8 cellular contexts compared by ENCODE assay signal in the genomic region with DNA sequence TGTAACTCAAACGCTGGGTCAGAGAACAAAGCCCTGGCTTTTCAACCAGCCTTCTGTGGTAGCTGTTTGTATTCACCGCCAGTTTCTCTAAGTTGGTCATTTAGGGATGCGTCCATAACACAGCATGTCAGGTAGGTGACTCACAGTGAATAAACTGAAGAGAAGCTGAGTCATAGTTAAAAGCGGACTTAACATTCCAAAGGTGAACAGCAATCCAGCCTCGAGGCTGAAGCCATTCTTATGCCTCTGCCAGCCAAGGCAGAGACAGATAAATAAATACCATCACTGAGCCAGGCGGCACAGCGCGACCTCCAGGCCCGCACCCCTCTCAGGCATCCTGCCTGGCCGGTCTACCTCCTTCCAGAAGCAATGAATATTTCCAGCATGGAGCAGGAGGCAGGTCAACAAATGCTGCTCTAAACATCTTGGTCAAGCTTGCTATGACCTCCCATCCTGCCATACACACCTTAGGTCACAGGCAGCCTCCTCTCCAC. TPM values are rescaled to one million over a fixed set of nuclear protein-coding genes. Genes with fewer than 3 reads are reported as not detected.
DNase-seq lines count a peak whose midpoint lies in the region; ATAC-seq and TF ChIP-seq lines count a peak whose summit lies in the region.
"Had no signal": no experiment of that assay in that cellular context is flagged by ENCODE, and none has a peak within 500 bp of the region (broad histone marks: within the 10 kb centered on the region; RNA-seq: fewer than 3 reads in every experiment).

No MANE protein-coding gene starts in this region.

- WGBS in suprapubic skin = 47% methylated on average over 10 of the region's 10 CpGs

- H3K27me3 ChIP-seq in suprapubic skin = peaks cover 20% of the 10 kb centered on the region

- no peaks in the 10 kb centered on the region for H3K36me3 ChIP-seq in HEK293 (ENCODE audit: control insufficient read depth in 2 of 2, insufficient read depth in 1 of 2, low read length in 2 of 2)
- no peaks in the 10 kb centered on the region for H3K36me3 ChIP-seq in suprapubic skin

- H3K36me3 Mint-ChIP-seq in WTC11 = peaks cover 13% of the 10 kb centered on the region

- H3K4me1 Mint-ChIP-seq in WTC11 = peaks cover 30% of the 10 kb centered on the region

- no peak for TF ChIP-seq POLR2A in suprapubic skin (IDR thresholded peaks at IDR 0.05)

- H3K9me3 ChIP-seq in HEK293 (ENCODE audit: control insufficient read depth, insufficient read depth, low read depth, low read length) = no peaks in the 10 kb centered on the region
- no peaks in the 10 kb centered on the region for H3K9me3 ChIP-seq in suprapubic skin

- H3K4me3 ChIP-seq in HEK293 (ENCODE audit: low read depth, low read length) = no peak overlapping the region
- H3K4me3 ChIP-seq in suprapubic skin = no peak overlapping the region

- ATAC-seq in WTC11 (peak; percentile 77), HG02852 (IDR thresholded peaks at IDR 0.05; ENCODE audit: unreplicated experiment) (no peak)

- CTCF ChIA-PET in HEK293 (lab: Yijun Ruan, JAX) (interaction anchor here (0.6 kb wide), 1 partner anchor 14 kb away, joined by 3 read pairs; no protein-coding TSS in a partner anchor), WTC11 (lab: Charles Lee) (interaction anchor here (0.7 to 1.6 kb wide), 8 partner anchors 10 to 1852 kb away, joined by 3 to 6 read pairs (median 3); partner anchors contain the start of gene CACNG4)

- H3K27ac Mint-ChIP-seq in WTC11 = peak overlapping the region; percentile 32

- peaks cover 2% of the 10 kb centered on the region; the same call in 1 of the 2 replicates for H3K4me1 ChIP-seq in HEK293 (ENCODE audit: control insufficient read depth, insufficient read depth, low read length)
- peaks cover 20% of the 10 kb centered on the region for H3K4me1 ChIP-seq in suprapubic skin

- TF ChIP-seq EP300 in suprapubic skin (IDR thresholded peaks at IDR 0.05) = no peak

- H3K27me3 Mint-ChIP-seq in WTC11 (ENCODE audit: low read depth) = no peaks in the 10 kb centered on the region; the same call in 1 of the 2 replicates

- DNase-seq in WTC11 (ENCODE audit: low spot score) (peak; percentile 36), iPS-NIHi7 (ENCODE audit: extremely low spot score) (peak; percentile 62), suprapubic skin (ENCODE audit: low spot score in 2 of 2) (no peak), NOMO-1 treated with DMSO at 0.1 percent for 48 hours (lab: John Stamatoyannopoulos, UW; ENCODE audit: unreplicated experiment) (no peak), KBM-7 (no peak)
- DNase-seq: activated CD4-positive, alpha-beta T cell treated with anti-CD3 and anti-CD28 coated beads for 48 hours had no signal

- in situ Hi-C loops in KBM-7 (cut with MboI; ENCODE audit: low pct_unique_long_range_greater_than_20kb, low sequenced_read_pairs) = no loop called here

- H3K27ac ChIP-seq in HEK293 (ENCODE audit: extremely low read depth, low read depth, low read length) = no peak overlapping the region
- H3K27ac ChIP-seq in suprapubic skin = peak overlapping the region; percentile 23

- H3K4me3 Mint-ChIP-seq in WTC11 = no peak overlapping the region

- TF ChIP-seq CTCF in HEK293 (tag by site-specific recombination; IDR thresholded peaks at IDR 0.05) (no peak), WTC11 (IDR thresholded peaks at IDR 0.05) (no peak), suprapubic skin (IDR thresholded peaks at IDR 0.05) (no peak)

- peaks cover 18% of the 10 kb centered on the region for H3K9me3 Mint-ChIP-seq in WTC11

- POLR2A ChIA-PET in HEK293 (lab: Yijun Ruan, JAX) = interaction anchor here (1.1 to 1.5 kb wide), 2 partner anchors 12 kb away, joined by 3 to 5 read pairs; partner anchors contain the start of gene CACNG4
- POLR2A ChIA-PET in WTC11 (lab: Charles Lee) = interaction anchor here (0.6 kb wide), 1 partner anchor 404 kb away, joined by 3 read pairs; no protein-coding TSS in a partner anchor

TF ChIP-seq in HEK293, 187 proteins besides CTCF, POLR2A, EP300 and RAD21 (continues in another document):
- TF ChIP-seq ZNF645 (tag by site-specific recombination; IDR thresholded peaks at IDR 0.05) (no peak), YY2 (tag by site-specific recombination; IDR thresholded peaks at IDR 0.05) (no peak; the same call in 1 of the 2 replicates), ZNF366 (tag by site-specific recombination; conservative IDR thresholded peaks at IDR 0.05) (0 out of 2 replicates have a peak, but pooled peaks have one; percentile 44), BCL11A (tag by site-specific recombination; IDR thresholded peaks at IDR 0.05; ENCODE audit: low read depth) (0 out of 2 replicates have a peak, but pooled peaks have one; percentile 28), ZNF362 (tag by site-specific recombination; IDR thresholded peaks at IDR 0.05) (no peak), SP7 (tag by site-specific recombination; IDR thresholded peaks at IDR 0.05) (peak; percentile 84)
- TF ChIP-seq, protein P1, sequence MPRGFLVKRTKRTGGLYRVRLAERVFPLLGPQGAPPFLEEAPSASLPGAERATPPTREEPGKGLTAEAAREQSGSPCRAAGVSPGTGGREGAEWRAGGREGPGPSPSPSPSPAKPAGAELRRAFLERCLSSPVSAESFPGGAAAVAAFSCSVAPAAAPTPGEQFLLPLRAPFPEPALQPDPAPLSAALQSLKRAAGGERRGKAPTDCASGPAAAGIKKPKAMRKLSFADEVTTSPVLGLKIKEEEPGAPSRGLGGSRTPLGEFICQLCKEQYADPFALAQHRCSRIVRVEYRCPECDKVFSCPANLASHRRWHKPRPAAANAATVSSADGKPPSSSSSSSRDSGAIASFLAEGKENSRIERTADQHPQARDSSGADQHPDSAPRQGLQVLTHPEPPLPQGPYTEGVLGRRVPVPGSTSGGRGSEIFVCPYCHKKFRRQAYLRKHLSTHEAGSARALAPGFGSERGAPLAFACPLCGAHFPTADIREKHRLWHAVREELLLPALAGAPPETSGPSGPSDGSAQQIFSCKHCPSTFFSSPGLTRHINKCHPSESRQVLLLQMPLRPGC (tag by site-specific recombination; IDR thresholded peaks at IDR 0.05) = peak; percentile 97

TF ChIP-seq in WTC11, 78 proteins besides CTCF, POLR2A, EP300 and RAD21:
- TF ChIP-seq ZNF425 (CRISPR knock-in tag; conservative IDR thresholded peaks at IDR 0.05) = no peak
- TF ChIP-seq ZNF317 (CRISPR knock-in tag; IDR thresholded peaks at IDR 0.05; ENCODE audit: borderline replicate concordance, low read depth) = no peak
- TF ChIP-seq JAZF1 (CRISPR knock-in tag; IDR thresholded peaks at IDR 0.05) = no peak
- TF ChIP-seq SP1 (CRISPR knock-in tag; conservative IDR thresholded peaks at IDR 0.05) = no peak
- no peak for TF ChIP-seq HMGA2 (CRISPR knock-in tag; IDR thresholded peaks at IDR 0.05)
- no peak for TF ChIP-seq FOXJ3 (CRISPR knock-in tag; IDR thresholded peaks at IDR 0.05; ENCODE audit: borderline replicate concordance)
- no peak for TF ChIP-seq ETV6 (CRISPR knock-in tag; IDR thresholded peaks at IDR 0.05)
- no peak for TF ChIP-seq RORB (CRISPR knock-in tag; IDR thresholded peaks at IDR 0.05)

RNA-seq across cellular contexts. Expression of gene CACNG4, which starts 12.4 kb away (rescaled TPM):
- total RNA-seq in WTC11 (2021) (1.6 to 3.4 TPM (median 2.3 TPM) in 3 replicates), suprapubic skin (under 1 TPM in 3 of 4 donors, not detected in 1; 0.49 to 0.68 (median 0.51) TPM)

Comparison
In these comparisons a context has a peak if more than half of its experiments do, and no peak if none do; other contexts are left out.
1. DNase-seq: peak in WTC11 (single experiment) and iPS-NIHi7 (single experiment); none in suprapubic skin (0 of 2), NOMO-1 treated with DMSO at 0.1 percent for 48 hours (single experiment) and KBM-7 (single experiment).
2. Of the 8 proteins assayed by ChIP-seq in both HEK293 and WTC11: peak only in HEK293: ZBTB21; only in WTC11: none; in both: none; in neither: 7.